In genomic region chrX:8743126-8743732, GRCh38 we compare ENCODE assay signal across 8 cellular contexts. TPM values are rescaled to one million over a fixed set of nuclear protein-coding genes. Genes with fewer than 3 reads are reported as not detected.
DNase-seq lines count a peak whose midpoint lies in the region; ATAC-seq and TF ChIP-seq lines count a peak whose summit lies in the region.

No MANE protein-coding gene starts in this region.

- H3K4me1 ChIP-seq in lung (ENCODE audit: control insufficient read depth in 2 of 2, insufficient read depth in 2 of 2, low read length in 2 of 2) = no peaks in the 10 kb centered on the region

- WGBS in lung, 2 donors = 70 to 74% methylated on average over 10 to 11 of the region's 11 CpGs

- peaks cover 9% of the 10 kb centered on the region for H3K27me3 Mint-ChIP-seq in brain

- no peaks in the 10 kb centered on the region for H3K27me3 ChIP-seq in lung (ENCODE audit: control insufficient read depth, insufficient read depth)

- peak; percentile 75 for ATAC-seq in HG03354 (IDR thresholded peaks at IDR 0.05; ENCODE audit: poor library complexity, severe bottlenecking, unreplicated experiment)
- ATAC-seq in lung (ENCODE audit: insufficient read depth, low FRiP score) = peak; percentile 55
- no peak for ATAC-seq in GM19035 (IDR thresholded peaks at IDR 0.05; ENCODE audit: unreplicated experiment)

- H3K36me3 ChIP-seq in lung (ENCODE audit: control insufficient read depth in 2 of 2, insufficient read depth in 2 of 2, low read length in 2 of 2) = no peaks in the 10 kb centered on the region

- no peak overlapping the region for H3K27ac ChIP-seq in lung (ENCODE audit: low read depth in 1 of 2, low read length in 1 of 2)

- H3K36me3 Mint-ChIP-seq in brain = no peaks in the 10 kb centered on the region

- TF ChIP-seq CTCF in brain (conservative IDR thresholded peaks at IDR 0.05) (peak; percentile 68 to 72), lung (IDR thresholded peaks at IDR 0.05; ENCODE audit: control extremely low read depth, extremely low read depth) (peak; percentile 43)

- H3K27ac Mint-ChIP-seq in brain = peak overlapping the region in 1 of 5 experiments; percentile 42

- H3K9me3 Mint-ChIP-seq in brain = peaks cover 0 to 3% (median 0%) of the 10 kb centered on the region in 5 experiments

- H3K4me3 Mint-ChIP-seq in brain = no peak overlapping the region

- peak; percentile 80 for DNase-seq in DMS 273 (lab: John Stamatoyannopoulos, UW; ENCODE audit: unreplicated experiment)
- DNase-seq in DMS 273 treated with DMSO at 0.1 percent for 48 hours (lab: John Stamatoyannopoulos, UW) = no peak
- DNase-seq in T1000 (lab: John Stamatoyannopoulos, UW) = peak; percentile 29
- DNase-seq in lung (ENCODE audit: low spot score) = peak; percentile 48
- peak; percentile 72 for DNase-seq in stimulated activated CD8-positive, alpha-beta memory T cell treated with anti-CD3 and anti-CD28 coated beads, Interleukin-4, amount 100 ng/mL, for 48 hours

- peaks cover 7% of the 10 kb centered on the region for H3K4me1 Mint-ChIP-seq in brain

- H3K9me3 ChIP-seq in lung (ENCODE audit: control insufficient read depth in 2 of 2, insufficient read depth in 1 of 2, low read length in 1 of 2) = no peaks in the 10 kb centered on the region

- H3K4me3 ChIP-seq in lung = no peak overlapping the region

RNA-seq across cellular contexts. Expression of gene ANOS1, which starts 11.3 kb away (rescaled TPM):
- polyA plus RNA-seq in brain (ENCODE audit: insufficient read depth, low read depth, low replicate concordance) (2.3 TPM), lung (10 to 100 TPM in 1 of 2 donors, 1 to 10 TPM in 1; 6.0 to 20.2 TPM)
- 10 to 100 TPM; 24.3 to 44.2 TPM for total RNA-seq in lung

RNA-seq across cellular contexts. Expression of gene FAM9A, which starts 58.0 kb away (rescaled TPM):
- polyA plus RNA-seq in brain (ENCODE audit: insufficient read depth, low read depth, low replicate concordance) (not detected), lung (not detected)
- total RNA-seq in lung = not detected
